ENCODE assay signal across 1 cellular context in the genomic region with DNA sequence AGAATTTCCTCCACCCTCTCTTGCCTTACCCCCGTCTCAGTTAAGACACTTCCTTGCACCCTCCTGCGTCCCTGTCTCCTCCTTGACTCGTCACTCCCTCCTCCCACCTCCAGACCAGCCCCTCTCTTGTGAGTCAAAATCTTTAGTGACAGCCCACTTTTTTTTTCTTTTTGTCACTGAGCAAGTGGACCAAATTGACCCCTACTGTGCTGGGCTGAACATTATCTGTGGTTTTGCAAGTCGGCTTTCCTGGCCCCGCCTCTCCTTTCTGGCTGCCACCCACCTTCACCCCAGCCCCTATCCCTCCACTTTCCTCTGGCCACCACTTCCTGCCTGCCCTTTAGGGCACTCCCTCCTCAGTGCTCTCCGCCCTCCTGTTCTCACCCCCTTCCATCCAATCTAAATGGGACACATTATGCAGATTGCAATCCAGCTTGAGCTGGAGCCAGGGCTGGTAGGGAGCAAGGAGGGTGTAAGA.
A peak's percentile ranks its signal among the peaks of the same experiment; 100 is the strongest.
TF ChIP-seq lines count a peak whose summit lies in the region.

A gene (minus strand): TSS at position 47 of the 478 bp plus-strand sequence. CDS start 246 bp downstream, outside the sequence.

TF ChIP-seq in K562, 482 proteins besides CTCF, POLR2A, EP300 and RAD21 (continued from another document and continues in another):
- TF ChIP-seq ATF1 (CRISPR knock-in tag; IDR thresholded peaks at IDR 0.05) (no peak), ATF1 (tag; IDR thresholded peaks at IDR 0.05) (peak; percentile 68), ADNP (tag; IDR thresholded peaks at IDR 0.05) (no peak), TBL1XR1 (IDR thresholded peaks at IDR 0.05; ENCODE audit: low read length in 2 of 2) (no peak), ZNF217 (CRISPR knock-in tag; IDR thresholded peaks at IDR 0.05) (no peak), NUFIP1 (IDR thresholded peaks at IDR 0.05; ENCODE audit: partially characterized antibody) (no peak), EP400 (IDR thresholded peaks at IDR 0.05) (no peak), PPARD (CRISPR knock-in tag; IDR thresholded peaks at IDR 0.05) (no peak), ZNF134 (CRISPR knock-in tag; conservative IDR thresholded peaks at IDR 0.05) (no peak), NRF1 (conservative IDR thresholded peaks at IDR 0.05 in 1 of 2, IDR thresholded peaks at IDR 0.05 in 1 of 2) (peak; percentile 21 to 39; a peak in 2 of 4 replicates), ELF1 (tag; IDR thresholded peaks at IDR 0.05) (peak; percentile 58), HLTF (IDR thresholded peaks at IDR 0.05) (no peak), MCM2 (IDR thresholded peaks at IDR 0.05; ENCODE audit: low read depth) (no peak), ZNF764 (CRISPR knock-in tag; IDR thresholded peaks at IDR 0.05; ENCODE audit: low read depth) (no peak), FOXK1 (CRISPR knock-in tag; IDR thresholded peaks at IDR 0.05; ENCODE audit: borderline replicate concordance) (no peak), SRSF1 (IDR thresholded peaks at IDR 0.05; ENCODE audit: low read depth, low read length) (no peak), ZSCAN32 (CRISPR knock-in tag; IDR thresholded peaks at IDR 0.05) (no peak), SPI1 (IDR thresholded peaks at IDR 0.05; ENCODE audit: borderline replicate concordance, low read depth, low read length) (peak; percentile 42; the same call in 1 of the 2 replicates), BMI1 (IDR thresholded peaks at IDR 0.05; ENCODE audit: low read length) (no peak), NCOR1 (IDR thresholded peaks at IDR 0.05) (0 out of 2 replicates have a peak, but pooled peaks have one; percentile 7), PRMT5 (CRISPR knock-in tag; IDR thresholded peaks at IDR 0.05) (no peak), RBM22 (IDR thresholded peaks at IDR 0.05; ENCODE audit: low read depth, low read length, poor library complexity, severe bottlenecking) (no peak), ZNF184 (CRISPR knock-in tag; IDR thresholded peaks at IDR 0.05) (no peak), ZNF124 (CRISPR knock-in tag; IDR thresholded peaks at IDR 0.05) (no peak), ZBTB7A (IDR thresholded peaks at IDR 0.05; ENCODE audit: borderline replicate concordance, control insufficient read depth, low read depth, low read length) (no peak), ZNF445 (CRISPR knock-in tag; IDR thresholded peaks at IDR 0.05; ENCODE audit: low read depth) (no peak), ZNF583 (CRISPR knock-in tag; IDR thresholded peaks at IDR 0.05) (no peak), JUND (IDR thresholded peaks at IDR 0.05; ENCODE audit: borderline replicate concordance, low read depth, low read length) (peak; percentile 10), JUND (tag; IDR thresholded peaks at IDR 0.05; ENCODE audit: borderline replicate concordance, low read depth, low read length) (no peak; the same call in 2 of the 3 replicates), ZC3H11A (IDR thresholded peaks at IDR 0.05; ENCODE audit: low read depth, low read length) (no peak), NFYB (IDR thresholded peaks at IDR 0.05; ENCODE audit: extremely low read depth, insufficient read length) (no peak), SREBF2 (CRISPR knock-in tag; IDR thresholded peaks at IDR 0.05) (no peak), GABPB2 (CRISPR knock-in tag; conservative IDR thresholded peaks at IDR 0.05) (no peak), CAMTA2 (CRISPR knock-in tag; conservative IDR thresholded peaks at IDR 0.05) (no peak), ZNF589 (CRISPR knock-in tag; IDR thresholded peaks at IDR 0.05; ENCODE audit: low read depth) (no peak), STAG1 (CRISPR knock-in tag; IDR thresholded peaks at IDR 0.05; ENCODE audit: borderline replicate concordance) (no peak), SETDB1 (IDR thresholded peaks at IDR 0.05; ENCODE audit: low read length) (no peak), ZNF23 (CRISPR knock-in tag; IDR thresholded peaks at IDR 0.05) (no peak), SMARCC2 (IDR thresholded peaks at IDR 0.05; ENCODE audit: low read depth) (no peak), ZNF24 (IDR thresholded peaks at IDR 0.05) (no peak), FIP1L1 (IDR thresholded peaks at IDR 0.05; ENCODE audit: low read depth, low read length, poor library complexity, severe bottlenecking) (no peak)
- TF ChIP-seq, protein P1, sequence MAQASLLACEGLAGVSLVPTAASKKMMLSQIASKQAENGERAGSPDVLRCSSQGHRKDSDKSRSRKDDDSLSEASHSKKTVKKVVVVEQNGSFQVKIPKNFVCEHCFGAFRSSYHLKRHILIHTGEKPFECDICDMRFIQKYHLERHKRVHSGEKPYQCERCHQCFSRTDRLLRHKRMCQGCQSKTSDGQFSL (CRISPR knock-in tag; IDR thresholded peaks at IDR 0.05) = no peak
- TF ChIP-seq, protein P1 (tag; IDR thresholded peaks at IDR 0.05) = no peak
- TF ChIP-seq, protein P2, sequence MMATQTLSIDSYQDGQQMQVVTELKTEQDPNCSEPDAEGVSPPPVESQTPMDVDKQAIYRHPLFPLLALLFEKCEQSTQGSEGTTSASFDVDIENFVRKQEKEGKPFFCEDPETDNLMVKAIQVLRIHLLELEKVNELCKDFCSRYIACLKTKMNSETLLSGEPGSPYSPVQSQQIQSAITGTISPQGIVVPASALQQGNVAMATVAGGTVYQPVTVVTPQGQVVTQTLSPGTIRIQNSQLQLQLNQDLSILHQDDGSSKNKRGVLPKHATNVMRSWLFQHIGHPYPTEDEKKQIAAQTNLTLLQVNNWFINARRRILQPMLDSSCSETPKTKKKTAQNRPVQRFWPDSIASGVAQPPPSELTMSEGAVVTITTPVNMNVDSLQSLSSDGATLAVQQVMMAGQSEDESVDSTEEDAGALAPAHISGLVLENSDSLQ (IDR thresholded peaks at IDR 0.05) = peak; percentile 87
- TF ChIP-seq, protein P3, sequence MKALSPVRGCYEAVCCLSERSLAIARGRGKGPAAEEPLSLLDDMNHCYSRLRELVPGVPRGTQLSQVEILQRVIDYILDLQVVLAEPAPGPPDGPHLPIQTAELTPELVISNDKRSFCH (CRISPR knock-in tag; IDR thresholded peaks at IDR 0.05) = no peak
- TF ChIP-seq, protein P3 (tag; IDR thresholded peaks at IDR 0.05) = peak; percentile 35; the same call in 1 of the 2 replicates
- TF ChIP-seq, protein P4, sequence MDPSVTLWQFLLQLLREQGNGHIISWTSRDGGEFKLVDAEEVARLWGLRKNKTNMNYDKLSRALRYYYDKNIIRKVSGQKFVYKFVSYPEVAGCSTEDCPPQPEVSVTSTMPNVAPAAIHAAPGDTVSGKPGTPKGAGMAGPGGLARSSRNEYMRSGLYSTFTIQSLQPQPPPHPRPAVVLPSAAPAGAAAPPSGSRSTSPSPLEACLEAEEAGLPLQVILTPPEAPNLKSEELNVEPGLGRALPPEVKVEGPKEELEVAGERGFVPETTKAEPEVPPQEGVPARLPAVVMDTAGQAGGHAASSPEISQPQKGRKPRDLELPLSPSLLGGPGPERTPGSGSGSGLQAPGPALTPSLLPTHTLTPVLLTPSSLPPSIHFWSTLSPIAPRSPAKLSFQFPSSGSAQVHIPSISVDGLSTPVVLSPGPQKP (CRISPR knock-in tag; IDR thresholded peaks at IDR 0.05) = no peak
- TF ChIP-seq, protein P5, sequence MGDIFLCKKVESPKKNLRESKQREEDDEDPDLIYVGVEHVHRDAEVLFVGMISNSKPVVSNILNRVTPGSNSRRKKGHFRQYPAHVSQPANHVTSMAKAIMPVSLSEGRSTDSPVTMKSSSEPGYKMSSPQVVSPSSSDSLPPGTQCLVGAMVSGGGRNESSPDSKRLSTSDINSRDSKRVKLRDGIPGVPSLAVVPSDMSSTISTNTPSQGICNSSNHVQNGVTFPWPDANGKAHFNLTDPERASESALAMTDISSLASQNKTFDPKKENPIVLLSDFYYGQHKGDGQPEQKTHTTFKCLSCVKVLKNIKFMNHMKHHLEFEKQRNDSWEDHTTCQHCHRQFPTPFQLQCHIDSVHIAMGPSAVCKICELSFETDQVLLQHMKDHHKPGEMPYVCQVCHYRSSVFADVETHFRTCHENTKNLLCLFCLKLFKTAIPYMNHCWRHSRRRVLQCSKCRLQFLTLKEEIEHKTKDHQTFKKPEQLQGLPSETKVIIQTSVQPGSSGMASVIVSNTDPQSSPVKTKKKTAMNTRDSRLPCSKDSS (IDR thresholded peaks at IDR 0.05; ENCODE audit: low read depth, partially characterized antibody) = no peak
- TF ChIP-seq, protein P6, sequence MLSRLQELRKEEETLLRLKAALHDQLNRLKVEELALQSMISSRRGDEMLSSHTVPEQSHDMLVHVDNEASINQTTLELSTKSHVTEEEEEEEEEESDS (CRISPR knock-in tag; IDR thresholded peaks at IDR 0.05) = no peak
- TF ChIP-seq, protein P7, sequence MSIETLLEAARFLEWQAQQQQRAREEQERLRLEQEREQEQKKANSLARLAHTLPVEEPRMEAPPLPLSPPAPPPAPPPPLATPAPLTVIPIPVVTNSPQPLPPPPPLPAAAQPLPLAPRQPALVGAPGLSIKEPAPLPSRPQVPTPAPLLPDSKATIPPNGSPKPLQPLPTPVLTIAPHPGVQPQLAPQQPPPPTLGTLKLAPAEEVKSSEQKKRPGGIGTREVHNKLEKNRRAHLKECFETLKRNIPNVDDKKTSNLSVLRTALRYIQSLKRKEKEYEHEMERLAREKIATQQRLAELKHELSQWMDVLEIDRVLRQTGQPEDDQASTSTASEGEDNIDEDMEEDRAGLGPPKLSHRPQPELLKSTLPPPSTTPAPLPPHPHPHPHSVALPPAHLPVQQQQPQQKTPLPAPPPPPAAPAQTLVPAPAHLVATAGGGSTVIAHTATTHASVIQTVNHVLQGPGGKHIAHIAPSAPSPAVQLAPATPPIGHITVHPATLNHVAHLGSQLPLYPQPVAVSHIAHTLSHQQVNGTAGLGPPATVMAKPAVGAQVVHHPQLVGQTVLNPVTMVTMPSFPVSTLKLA (conservative IDR thresholded peaks at IDR 0.05) = 0 out of 4 replicates have a peak, but pooled peaks of 1 of the 2 experiments have one; percentile 35
- TF ChIP-seq, protein P8, sequence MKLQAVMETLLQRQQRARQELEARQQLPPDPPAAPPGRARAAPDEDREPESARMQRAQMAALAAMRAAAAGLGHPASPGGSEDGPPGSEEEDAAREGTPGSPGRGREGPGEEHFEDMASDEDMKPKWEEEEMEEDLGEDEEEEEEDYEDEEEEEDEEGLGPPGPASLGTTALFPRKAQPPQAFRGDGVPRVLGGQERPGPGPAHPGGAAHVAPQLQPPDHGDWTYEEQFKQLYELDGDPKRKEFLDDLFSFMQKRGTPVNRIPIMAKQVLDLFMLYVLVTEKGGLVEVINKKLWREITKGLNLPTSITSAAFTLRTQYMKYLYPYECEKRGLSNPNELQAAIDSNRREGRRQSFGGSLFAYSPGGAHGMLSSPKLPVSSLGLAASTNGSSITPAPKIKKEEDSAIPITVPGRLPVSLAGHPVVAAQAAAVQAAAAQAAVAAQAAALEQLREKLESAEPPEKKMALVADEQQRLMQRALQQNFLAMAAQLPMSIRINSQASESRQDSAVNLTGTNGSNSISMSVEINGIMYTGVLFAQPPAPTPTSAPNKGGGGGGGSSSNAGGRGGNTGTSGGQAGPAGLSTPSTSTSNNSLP (IDR thresholded peaks at IDR 0.05; ENCODE audit: borderline replicate concordance, low read depth, low read length) = no peak
- TF ChIP-seq, protein P9, sequence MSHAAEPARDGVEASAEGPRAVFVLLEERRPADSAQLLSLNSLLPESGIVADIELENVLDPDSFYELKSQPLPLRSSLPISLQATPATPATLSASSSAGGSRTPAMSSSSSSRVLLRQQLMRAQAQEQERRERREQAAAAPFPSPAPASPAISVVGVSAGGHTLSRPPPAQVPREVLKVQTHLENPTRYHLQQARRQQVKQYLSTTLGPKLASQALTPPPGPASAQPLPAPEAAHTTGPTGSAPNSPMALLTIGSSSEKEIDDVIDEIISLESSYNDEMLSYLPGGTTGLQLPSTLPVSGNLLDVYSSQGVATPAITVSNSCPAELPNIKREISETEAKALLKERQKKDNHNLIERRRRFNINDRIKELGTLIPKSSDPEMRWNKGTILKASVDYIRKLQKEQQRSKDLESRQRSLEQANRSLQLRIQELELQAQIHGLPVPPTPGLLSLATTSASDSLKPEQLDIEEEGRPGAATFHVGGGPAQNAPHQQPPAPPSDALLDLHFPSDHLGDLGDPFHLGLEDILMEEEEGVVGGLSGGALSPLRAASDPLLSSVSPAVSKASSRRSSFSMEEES (CRISPR knock-in tag; IDR thresholded peaks at IDR 0.05) = no peak
- TF ChIP-seq, protein P10, sequence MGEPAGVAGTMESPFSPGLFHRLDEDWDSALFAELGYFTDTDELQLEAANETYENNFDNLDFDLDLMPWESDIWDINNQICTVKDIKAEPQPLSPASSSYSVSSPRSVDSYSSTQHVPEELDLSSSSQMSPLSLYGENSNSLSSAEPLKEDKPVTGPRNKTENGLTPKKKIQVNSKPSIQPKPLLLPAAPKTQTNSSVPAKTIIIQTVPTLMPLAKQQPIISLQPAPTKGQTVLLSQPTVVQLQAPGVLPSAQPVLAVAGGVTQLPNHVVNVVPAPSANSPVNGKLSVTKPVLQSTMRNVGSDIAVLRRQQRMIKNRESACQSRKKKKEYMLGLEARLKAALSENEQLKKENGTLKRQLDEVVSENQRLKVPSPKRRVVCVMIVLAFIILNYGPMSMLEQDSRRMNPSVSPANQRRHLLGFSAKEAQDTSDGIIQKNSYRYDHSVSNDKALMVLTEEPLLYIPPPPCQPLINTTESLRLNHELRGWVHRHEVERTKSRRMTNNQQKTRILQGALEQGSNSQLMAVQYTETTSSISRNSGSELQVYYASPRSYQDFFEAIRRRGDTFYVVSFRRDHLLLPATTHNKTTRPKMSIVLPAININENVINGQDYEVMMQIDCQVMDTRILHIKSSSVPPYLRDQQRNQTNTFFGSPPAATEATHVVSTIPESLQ (CRISPR knock-in tag; IDR thresholded peaks at IDR 0.05) = no peak
- TF ChIP-seq, protein P11, sequence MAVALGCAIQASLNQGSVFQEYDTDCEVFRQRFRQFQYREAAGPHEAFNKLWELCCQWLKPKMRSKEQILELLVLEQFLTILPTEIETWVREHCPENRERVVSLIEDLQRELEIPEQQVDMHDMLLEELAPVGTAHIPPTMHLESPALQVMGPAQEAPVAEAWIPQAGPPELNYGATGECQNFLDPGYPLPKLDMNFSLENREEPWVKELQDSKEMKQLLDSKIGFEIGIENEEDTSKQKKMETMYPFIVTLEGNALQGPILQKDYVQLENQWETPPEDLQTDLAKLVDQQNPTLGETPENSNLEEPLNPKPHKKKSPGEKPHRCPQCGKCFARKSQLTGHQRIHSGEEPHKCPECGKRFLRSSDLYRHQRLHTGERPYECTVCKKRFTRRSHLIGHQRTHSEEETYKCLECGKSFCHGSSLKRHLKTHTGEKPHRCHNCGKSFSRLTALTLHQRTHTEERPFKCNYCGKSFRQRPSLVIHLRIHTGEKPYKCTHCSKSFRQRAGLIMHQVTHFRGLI (CRISPR knock-in tag; IDR thresholded peaks at IDR 0.05) = no peak
- TF ChIP-seq, protein P12, sequence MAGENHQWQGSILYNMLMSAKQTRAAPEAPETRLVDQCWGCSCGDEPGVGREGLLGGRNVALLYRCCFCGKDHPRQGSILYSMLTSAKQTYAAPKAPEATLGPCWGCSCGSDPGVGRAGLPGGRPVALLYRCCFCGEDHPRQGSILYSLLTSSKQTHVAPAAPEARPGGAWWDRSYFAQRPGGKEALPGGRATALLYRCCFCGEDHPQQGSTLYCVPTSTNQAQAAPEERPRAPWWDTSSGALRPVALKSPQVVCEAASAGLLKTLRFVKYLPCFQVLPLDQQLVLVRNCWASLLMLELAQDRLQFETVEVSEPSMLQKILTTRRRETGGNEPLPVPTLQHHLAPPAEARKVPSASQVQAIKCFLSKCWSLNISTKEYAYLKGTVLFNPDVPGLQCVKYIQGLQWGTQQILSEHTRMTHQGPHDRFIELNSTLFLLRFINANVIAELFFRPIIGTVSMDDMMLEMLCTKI (IDR thresholded peaks at IDR 0.05; ENCODE audit: partially characterized antibody) = no peak
